Comparison of ENCODE assay signal across 8 cellular contexts in genomic region chr15:90101130-90101968, GRCh38. TPM values are rescaled to one million over a fixed set of nuclear protein-coding genes. Genes with fewer than 3 reads are reported as not detected.
A peak's percentile ranks its signal among the peaks of the same experiment; 100 is the strongest.
DNase-seq lines count a peak whose midpoint lies in the region; ATAC-seq lines count a peak whose summit lies in the region.

No MANE protein-coding gene starts in this region.

- no CpG with 5 or more reads among the region's 40 CpGs for WGBS in trophoblast cell (ENCODE audit: extremely low coverage, insufficient coverage, insufficient read length)

- peak overlapping the region; percentile 97 for H3K4me3 ChIP-seq in trophoblast cell (ENCODE audit: low read depth, low read length)

- intact Hi-C loops in left cardiac atrium (cut with DNase I) = no loop called here

- H4K12ac ChIP-seq in trophoblast cell (ENCODE audit: low read depth, low read length) = peak overlapping the region; percentile 89

- H2BK5ac ChIP-seq in trophoblast cell (ENCODE audit: low read depth, low read length, poor library complexity) = peak overlapping the region; percentile 89

- H3K27me3 ChIP-seq in trophoblast cell (ENCODE audit: insufficient read depth, low read length) = no peaks in the 10 kb centered on the region

- peak overlapping the region; percentile 99 for H3K18ac ChIP-seq in trophoblast cell (ENCODE audit: low read length)

- peak overlapping the region; percentile 98 for H3K14ac ChIP-seq in trophoblast cell (ENCODE audit: low read length)

- peaks cover 13% of the 10 kb centered on the region for H3K79me2 ChIP-seq in trophoblast cell (ENCODE audit: control insufficient read depth, insufficient read depth, low read length, poor library complexity)

- H3K4me3 Mint-ChIP-seq in activated naive CD8-positive, alpha-beta T cell treated with anti-CD3 and anti-CD28 coated beads, Interleukin-2, amount 50 U/mL, for 24 hours = peak overlapping the region; percentile 86

- H2AFZ ChIP-seq in trophoblast cell (ENCODE audit: insufficient read depth, low read length, poor library complexity) = peak overlapping the region; percentile 91

- H3K36me3 ChIP-seq in trophoblast cell (ENCODE audit: control insufficient read depth in 1 of 2, insufficient read depth in 2 of 2, low read length in 2 of 2) = no peaks in the 10 kb centered on the region

- no peaks in the 10 kb centered on the region for H3K9me3 Mint-ChIP-seq in activated naive CD8-positive, alpha-beta T cell treated with anti-CD3 and anti-CD28 coated beads, Interleukin-2, amount 50 U/mL, for 24 hours

- peak overlapping the region; percentile 82 for H3K4me2 ChIP-seq in trophoblast cell (ENCODE audit: low read length)

- H3K4me1 Mint-ChIP-seq in activated naive CD8-positive, alpha-beta T cell treated with anti-CD3 and anti-CD28 coated beads, Interleukin-2, amount 50 U/mL, for 24 hours = peaks cover 61% of the 10 kb centered on the region

- peak overlapping the region; percentile 46 for H3K4ac ChIP-seq in trophoblast cell (ENCODE audit: low read depth, low read length)

- peak overlapping the region; percentile 11 for H2BK12ac ChIP-seq in trophoblast cell (ENCODE audit: low read length)

- H2AK5ac ChIP-seq in trophoblast cell (ENCODE audit: low read length) = peak overlapping the region; percentile 61

- H3K27me3 Mint-ChIP-seq in activated naive CD8-positive, alpha-beta T cell treated with anti-CD3 and anti-CD28 coated beads, Interleukin-2, amount 50 U/mL, for 24 hours = no peaks in the 10 kb centered on the region

- peak overlapping the region; percentile 34 for H3K23ac ChIP-seq in trophoblast cell (ENCODE audit: low read length)

- H2BK120ac ChIP-seq in trophoblast cell (ENCODE audit: insufficient read depth, low read length, poor library complexity) = peak overlapping the region; percentile 81

- peak overlapping the region; percentile 96 for H3K9ac ChIP-seq in trophoblast cell (ENCODE audit: low read length)

- ATAC-seq in GM19397 (IDR thresholded peaks at IDR 0.05; ENCODE audit: unreplicated experiment) (peak; percentile 15), left cardiac atrium (peak; percentile 30 to 43), HG02763 (IDR thresholded peaks at IDR 0.05; ENCODE audit: unreplicated experiment) (no peak)
- no peak for ATAC-seq in activated naive CD8-positive, alpha-beta T cell treated with anti-CD3 and anti-CD28 coated beads, Interleukin-2, amount 50 U/mL, for 24 hours

- peaks cover 6% of the 10 kb centered on the region for H3K36me3 Mint-ChIP-seq in activated naive CD8-positive, alpha-beta T cell treated with anti-CD3 and anti-CD28 coated beads, Interleukin-2, amount 50 U/mL, for 24 hours (ENCODE audit: low read depth)

- peaks cover 22% of the 10 kb centered on the region for H3K79me1 ChIP-seq in trophoblast cell (ENCODE audit: low read length)

- DNase-seq in C1 segment of cervical spinal cord (lab: John Stamatoyannopoulos, UW) (peak in 12 of 14 donors; percentile 57 to 86 (median 76)), NCI-H524 (lab: John Stamatoyannopoulos, UW) (peak; percentile 59 to 72), left cardiac atrium (peak; percentile 66), trophoblast cell (peak in 1 of 2 donors; percentile 48), COLO829 (ENCODE audit: low spot score) (no peak)
- DNase-seq in activated naive CD8-positive, alpha-beta T cell treated with anti-CD3 and anti-CD28 coated beads, Interleukin-2, amount 50 U/mL, for 24 hours = peak; percentile 43

- peak overlapping the region; percentile 75 for H3K27ac ChIP-seq in trophoblast cell (ENCODE audit: low read depth, low read length)

- peaks cover 2% of the 10 kb centered on the region for H3K9me3 ChIP-seq in trophoblast cell (ENCODE audit: insufficient read depth, low read depth, low read length)

- peak overlapping the region; percentile 96 for H4K8ac ChIP-seq in trophoblast cell (ENCODE audit: low read depth, low read length)

- H4K91ac ChIP-seq in trophoblast cell (ENCODE audit: low read depth, low read length) = peak overlapping the region; percentile 97

- H3K4me1 ChIP-seq in trophoblast cell (ENCODE audit: control insufficient read depth in 1 of 2, insufficient read depth in 2 of 2, low read length in 2 of 2) = peaks cover 25 to 47% of the 10 kb centered on the region in 2 experiments

- peak overlapping the region; percentile 82 for H3K27ac Mint-ChIP-seq in activated naive CD8-positive, alpha-beta T cell treated with anti-CD3 and anti-CD28 coated beads, Interleukin-2, amount 50 U/mL, for 24 hours

RNA-seq across cellular contexts. Expression of gene IDH2, which starts 0.9 kb away (rescaled TPM):
- 100 to 1,000 TPM; 242 to 257 TPM for total RNA-seq in left cardiac atrium
- polyA plus RNA-seq in trophoblast cell (2013) = 108 and 113 TPM in 2 replicates

Comparison
In these comparisons a context has a peak if more than half of its experiments do, and no peak if none do; other contexts are left out.
1. ATAC-seq: peak in GM19397 (single experiment) and left cardiac atrium (2 of 2); none in activated naive CD8-positive, alpha-beta T cell treated with anti-CD3 and anti-CD28 coated beads, Interleukin-2, amount 50 U/mL, for 24 hours (single experiment) and HG02763 (single experiment).